In the genomic region with DNA sequence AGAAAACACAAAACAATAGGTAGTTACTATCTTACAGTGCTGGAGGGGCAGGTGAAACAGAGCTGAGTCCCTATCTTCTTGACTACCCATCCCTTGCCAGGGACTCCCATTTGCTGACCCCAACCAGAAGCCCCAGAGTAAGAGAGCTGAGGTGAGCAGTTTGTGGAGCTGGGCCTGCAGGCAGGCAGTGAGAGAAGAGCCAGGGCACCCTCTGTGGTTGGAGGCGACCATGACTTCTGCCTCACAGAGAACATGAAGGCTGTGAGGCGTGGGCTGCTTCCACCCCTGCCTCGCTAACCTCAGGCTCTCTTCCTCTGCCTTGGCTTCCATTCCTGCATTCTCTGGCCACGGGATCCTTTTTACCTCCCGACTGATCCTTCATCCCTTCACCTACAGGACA, we compare ENCODE assay signal across 18 cellular contexts. TPM values are rescaled to one million over a fixed set of nuclear protein-coding genes. Genes with fewer than 3 reads are reported as not detected.
"Had no signal": no experiment of that assay in that cellular context is flagged by ENCODE, and none has a peak within 500 bp of the region (broad histone marks: within the 10 kb centered on the region; RNA-seq: fewer than 3 reads in every experiment).

No MANE protein-coding gene starts in this region.

- H3K9me3 ChIP-seq: testis had no signal

- DNase-seq: activated CD4-positive, alpha-beta T cell treated with anti-CD3 and anti-CD28 coated beads, Interleukin-2, amount 10 ng/mL, durations not matched to agents 24 days and 14 days; activated naive CD4-positive, alpha-beta T cell treated with anti-CD3 and anti-CD28 coated beads for 36 hours; dermis blood vessel endothelial cell; hippocampal formation; left cardiac atrium; naive thymus-derived CD4-positive, alpha-beta T cell; occipital lobe; stimulated activated CD4-positive, alpha-beta T cell treated with anti-CD3 and anti-CD28 coated beads, Interleukin-12 subunit alpha, Interleukin-12 subunit beta, amount 100 ng/mL, for 4 hours; stimulated activated naive CD8-positive, alpha-beta T cell treated with anti-CD3 and anti-CD28 coated beads, Interleukin-15, Interleukin-2, amounts not matched to agents 100 U/mL and 50 U/mL, for 24 hours; T-helper 9 cell; testis; WERI-Rb-1 had no signal

- H3K27me3 ChIP-seq: testis had no signal

- H3K36me3 Mint-ChIP-seq: naive thymus-derived CD4-positive, alpha-beta T cell had no signal

- H3K4me1 Mint-ChIP-seq: activated CD4-positive, alpha-beta T cell treated with anti-CD3 and anti-CD28 coated beads, Interleukin-2, amount 10 ng/mL, durations not matched to agents 24 days and 14 days; central memory CD8-positive, alpha-beta T cell; naive thymus-derived CD4-positive, alpha-beta T cell had no signal

- H3K9me3 Mint-ChIP-seq: activated CD4-positive, alpha-beta T cell treated with anti-CD3 and anti-CD28 coated beads, Interleukin-2, amount 10 ng/mL, durations not matched to agents 24 days and 14 days; activated naive CD4-positive, alpha-beta T cell treated with anti-CD3 and anti-CD28 coated beads for 36 hours; central memory CD8-positive, alpha-beta T cell had no signal

- H3K27ac ChIP-seq: testis, WERI-Rb-1 had no signal

- H3K27ac Mint-ChIP-seq: activated CD4-positive, alpha-beta T cell treated with anti-CD3 and anti-CD28 coated beads, Interleukin-2, amount 10 ng/mL, durations not matched to agents 24 days and 14 days; activated naive CD4-positive, alpha-beta T cell treated with anti-CD3 and anti-CD28 coated beads for 36 hours; naive thymus-derived CD4-positive, alpha-beta T cell had no signal

- H3K4me3 ChIP-seq: lung, testis had no signal

- H3K4me3 Mint-ChIP-seq: activated CD4-positive, alpha-beta T cell treated with anti-CD3 and anti-CD28 coated beads, Interleukin-2, amount 10 ng/mL, durations not matched to agents 24 days and 14 days; activated naive CD4-positive, alpha-beta T cell treated with anti-CD3 and anti-CD28 coated beads for 36 hours; central memory CD8-positive, alpha-beta T cell; naive thymus-derived CD4-positive, alpha-beta T cell had no signal

RNA-seq across cellular contexts. Expression of gene RNF113B, which starts 47.5 kb away (rescaled TPM):
- total RNA-seq: activated CD4-positive, alpha-beta T cell treated with anti-CD3 and anti-CD28 coated beads, Interleukin-2, amount 10 ng/mL, durations not matched to agents 24 days and 14 days; activated naive CD4-positive, alpha-beta T cell treated with anti-CD3 and anti-CD28 coated beads for 36 hours; dermis blood vessel endothelial cell; esophagus mucosa; glomerular endothelial cell; left cardiac atrium; lung; mononuclear cell; naive thymus-derived CD4-positive, alpha-beta T cell; occipital lobe; ureter had no signal
- polyA plus RNA-seq: lung; naive thymus-derived CD4-positive, alpha-beta T cell had no signal
